21 cellular contexts compared by ENCODE assay signal in genomic region chr4:110074570-110074969, GRCh38.
"Had no signal": no experiment of that assay in that cellular context is flagged by ENCODE, and none has a peak within 500 bp of the region (broad histone marks: within the 10 kb centered on the region; RNA-seq: fewer than 3 reads in every experiment).

No MANE protein-coding gene starts in this region.

- H3K36me3 Mint-ChIP-seq: IgD-negative memory B cell had no signal

- H3K4me3 Mint-ChIP-seq: IgD-negative memory B cell had no signal

- ATAC-seq: K562 had no signal

- H3K27me3 ChIP-seq: MG63, SJSA1 had no signal

- H3K27ac ChIP-seq: HL-60, SJSA1, SK-N-MC had no signal

- H3K4me1 ChIP-seq: SJSA1 had no signal

- H3K9me3 ChIP-seq: MG63, SJSA1 had no signal

- H3K27me3 Mint-ChIP-seq: IgD-negative memory B cell had no signal

- H3K4me1 Mint-ChIP-seq: IgD-negative memory B cell had no signal

- H3K36me3 ChIP-seq: MG63, SJSA1 had no signal

- H3K4me3 ChIP-seq: K562, MG63, SJSA1 had no signal

- DNase-seq: MG63, NCI-H1092, NCI-H1105 treated with DMSO at 0.1 percent for 48 hours, NCI-H1417 treated with DMSO at 0.1 percent for 48 hours, NCI-H146, NCI-H1694 treated with DMSO at 0.1 percent for 48 hours, NCI-H1930, NCI-H2081, NCI-H2107, NCI-H2227 treated with DMSO at 0.1 percent for 48 hours, NCI-H524, NCI-H526 treated with DMSO at 0.1 percent for 48 hours, NCI-H748 treated with DMSO at 0.1 percent for 48 hours, Right ventricle myocardium superior, RPMI8226, SIG-M5 had no signal

- H3K27ac Mint-ChIP-seq: IgD-negative memory B cell had no signal
